ENCODE assay signal across 13 cellular contexts in genomic region chr15:86829251-86829650, GRCh38.
A peak's percentile ranks its signal among the peaks of the same experiment; 100 is the strongest.
DNase-seq lines count a peak whose midpoint lies in the region; ATAC-seq and TF ChIP-seq lines count a peak whose summit lies in the region.
"Had no signal": no experiment of that assay in that cellular context is flagged by ENCODE, and none has a peak within 500 bp of the region (broad histone marks: within the 10 kb centered on the region; RNA-seq: fewer than 3 reads in every experiment).

No MANE protein-coding gene starts in this region.

- no peak overlapping the region for H3K4me3 ChIP-seq in psoas muscle

- H3K9me3 ChIP-seq in psoas muscle: peaks cover 5% of the 10 kb centered on the region
- H3K9me3 ChIP-seq: Caco-2 had no signal

- ATAC-seq in psoas muscle: peak in 3 of 4 donors; percentile 68 to 77 (median 68)
- ATAC-seq in stimulated activated naive CD8-positive, alpha-beta T cell treated with anti-CD3 and anti-CD28 coated beads, Interleukin-15, Interleukin-2, amounts not matched to agents 100 U/mL and 50 U/mL, for 24 hours: no peak
- ATAC-seq: CD8-positive, alpha-beta T cell had no signal

- H3K36me3 ChIP-seq in psoas muscle (ENCODE audit: insufficient read depth in 1 of 2, low read depth in 1 of 2): no peaks in the 10 kb centered on the region

- 41 to 67% (median 60%) methylated on average over 1 of the region's 1 CpG for WGBS in psoas muscle, 3 donors

- TF ChIP-seq CTCF in psoas muscle (IDR thresholded peaks at IDR 0.05): no peak

- no peaks in the 10 kb centered on the region for H3K27me3 ChIP-seq in psoas muscle (ENCODE audit: insufficient read depth in 3 of 3, low read length in 2 of 3)

- peaks cover 19% of the 10 kb centered on the region for H3K4me1 ChIP-seq in psoas muscle
- H3K4me1 ChIP-seq: Caco-2 had no signal

- H3K27ac ChIP-seq in psoas muscle: no peak overlapping the region
- H3K27ac ChIP-seq: 22Rv1 had no signal

- DNase-seq in DMS 273 (lab: John Stamatoyannopoulos, UW; ENCODE audit: unreplicated experiment) (peak; percentile 10), DMS 273 treated with DMSO at 0.1 percent for 48 hours (lab: John Stamatoyannopoulos, UW) (no peak), NCI-H82 treated with DMSO at 0.1 percent for 48 hours (lab: John Stamatoyannopoulos, UW; ENCODE audit: unreplicated experiment) (peak; percentile 56), foreskin melanocyte (peak; percentile 7), psoas muscle (no peak), HPDE6-E6E7 (ENCODE audit: extremely low spot score) (no peak)
- no peak for DNase-seq in central memory CD4-positive, alpha-beta T cell
- no peak for DNase-seq in stimulated activated naive CD8-positive, alpha-beta T cell treated with anti-CD3 and anti-CD28 coated beads, Interleukin-15, Interleukin-2, amounts not matched to agents 100 U/mL and 50 U/mL, for 24 hours
- DNase-seq: Caco-2; CD8-positive, alpha-beta T cell; HCEC 1CT; HFFc6 had no signal

- intact Hi-C loops in psoas muscle (cut with DNase I): no loop called here

Comparison
In these comparisons a context has a peak if more than half of its experiments do, and no peak if none do; other contexts are left out.
1. DNase-seq: peak in DMS 273 (single experiment), NCI-H82 treated with DMSO at 0.1 percent for 48 hours (single experiment) and foreskin melanocyte (single experiment); none in DMS 273 treated with DMSO at 0.1 percent for 48 hours (single experiment), psoas muscle (0 of 2), HPDE6-E6E7 (single experiment), central memory CD4-positive, alpha-beta T cell (single experiment) and stimulated activated naive CD8-positive, alpha-beta T cell treated with anti-CD3 and anti-CD28 coated beads, Interleukin-15, Interleukin-2, amounts not matched to agents 100 U/mL and 50 U/mL, for 24 hours (single experiment).